Comparison of ENCODE assay signal across 26 cellular contexts in genomic region chr9:110844121-110844520, GRCh38.
"Had no signal": no experiment of that assay in that cellular context is flagged by ENCODE, and none has a peak within 500 bp of the region (broad histone marks: within the 10 kb centered on the region; RNA-seq: fewer than 3 reads in every experiment).

No MANE protein-coding gene starts in this region.

- H3K27ac Mint-ChIP-seq: immature natural killer cell; memory B cell; mesothelial cell of epicardium; natural killer cell treated with Interleukin-12 subunit alpha and Interleukin-12 subunit beta and Interleukin-15 and Interleukin-18, amount 100 ng/mL, for 72 hours had no signal

- H3K27ac ChIP-seq: colonic mucosa, epithelial cell of prostate, esophagus muscularis mucosa, foreskin keratinocyte, left ventricle myocardium inferior, lower lobe of right lung, parathyroid adenoma, prostate gland, right lobe of liver, skin epidermis, stomach, thoracic aorta, transverse colon had no signal

- DNase-seq: cerebellar nuclear complex; colonic mucosa; effector memory CD4-positive, alpha-beta T cell; foreskin keratinocyte; immature natural killer cell; kidney; left cardiac atrium; left ventricle myocardium inferior; lower lobe of right lung; occipital lobe; right lobe of liver; stimulated activated CD4-positive, alpha-beta T cell treated with anti-CD3 and anti-CD28 coated beads, Interleukin-2, amount 100 ng/mL, for 24 hours; stimulated activated CD4-positive, alpha-beta T cell treated with anti-CD3 and anti-CD28 coated beads, Interleukin-4, amount 100 ng/mL, for 4 hours; stimulated activated naive CD4-positive, alpha-beta T cell; stomach; substantia nigra; transverse colon had no signal

- H3K4me3 ChIP-seq: colonic mucosa, esophagus muscularis mucosa, left ventricle myocardium inferior, lower lobe of right lung, prostate gland, right lobe of liver, skin epidermis, stomach, thoracic aorta, transverse colon had no signal

- H3K4me3 Mint-ChIP-seq: immature natural killer cell; memory B cell; mesothelial cell of epicardium; natural killer cell treated with Interleukin-12 subunit alpha and Interleukin-12 subunit beta and Interleukin-15 and Interleukin-18, amount 100 ng/mL, for 72 hours had no signal

- H3K79me2 ChIP-seq: parathyroid adenoma had no signal

- H2AFZ ChIP-seq: parathyroid adenoma had no signal

- H3K36me3 Mint-ChIP-seq: immature natural killer cell, memory B cell, mesothelial cell of epicardium had no signal

- H3K4me1 Mint-ChIP-seq: immature natural killer cell, memory B cell had no signal

- H3K27me3 ChIP-seq: colonic mucosa, esophagus muscularis mucosa, foreskin keratinocyte, right lobe of liver, stomach, transverse colon had no signal

- H3K27me3 Mint-ChIP-seq: natural killer cell treated with Interleukin-12 subunit alpha and Interleukin-12 subunit beta and Interleukin-15 and Interleukin-18, amount 100 ng/mL, for 72 hours had no signal

- ATAC-seq: foreskin keratinocyte; left cardiac atrium; lower lobe of right lung; natural killer cell treated with Interleukin-12 subunit alpha and Interleukin-12 subunit beta and Interleukin-15 and Interleukin-18, amount 100 ng/mL, for 72 hours; right lobe of liver had no signal

- H3K9ac ChIP-seq: parathyroid adenoma had no signal

- H3K36me3 ChIP-seq: colonic mucosa, esophagus muscularis mucosa, left ventricle myocardium inferior, lower lobe of right lung, prostate gland, right lobe of liver, stomach, thoracic aorta, transverse colon had no signal

- H3K4me1 ChIP-seq: colonic mucosa, left ventricle myocardium inferior, lower lobe of right lung, parathyroid adenoma, prostate gland, right lobe of liver, stomach, transverse colon had no signal

- H3K9me3 ChIP-seq: colonic mucosa, esophagus muscularis mucosa, lower lobe of right lung, prostate gland, right lobe of liver, stomach, thoracic aorta, transverse colon had no signal
